ENCODE assay signal across 8 cellular contexts in genomic region chr3:129001101-129001816, GRCh38. TPM values are rescaled to one million over a fixed set of nuclear protein-coding genes. Genes with fewer than 3 reads are reported as not detected.
DNase-seq lines count a peak whose midpoint lies in the region; ATAC-seq and TF ChIP-seq lines count a peak whose summit lies in the region.

A gene with protein sequence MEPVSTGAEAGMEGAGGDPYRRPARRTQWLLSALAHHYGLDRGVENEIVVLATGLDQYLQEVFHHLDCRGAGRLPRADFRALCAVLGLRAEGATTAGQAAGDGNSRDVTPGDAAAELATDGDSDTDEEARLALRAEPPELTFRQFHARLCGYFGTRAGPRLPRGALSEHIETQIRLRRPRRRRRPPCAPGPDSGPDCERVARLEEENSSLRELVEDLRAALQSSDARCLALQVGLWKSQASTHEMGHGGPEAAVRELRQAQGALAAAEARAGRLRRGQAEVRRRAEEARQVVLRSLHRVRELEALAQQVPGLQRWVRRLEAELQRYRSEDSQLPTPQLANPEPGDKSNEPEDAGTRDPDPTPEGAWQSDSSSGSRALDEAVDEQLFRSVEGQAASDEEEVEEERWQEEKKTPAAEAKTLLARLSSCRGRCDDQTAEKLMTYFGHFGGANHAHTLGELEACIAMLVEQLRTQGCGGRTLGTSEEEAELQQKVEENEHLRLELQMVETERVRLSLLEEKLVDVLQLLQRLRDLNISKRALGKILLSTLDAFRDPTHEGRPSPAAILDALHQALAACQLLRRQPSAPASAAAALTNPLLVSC (plus strand): TSS chr3:129001304. CDS start chr3:129001629, 325 bp downstream.

- no peaks in the 10 kb centered on the region for H3K9me3 ChIP-seq in neuron (ENCODE audit: low read length)

- peaks cover 61% of the 10 kb centered on the region for H3K4me1 ChIP-seq in neuron (ENCODE audit: insufficient read depth, low read length)

- peak within 1 kb of the TSS; percentile 69 for H2AFZ ChIP-seq in neuron (ENCODE audit: low read depth, low read length)

- DNase-seq in Daoy (ENCODE audit: low read depth) (peak; percentile 36), fibroblast of mammary gland (ENCODE audit: low read depth) (no peak), C1 segment of cervical spinal cord (lab: John Stamatoyannopoulos, UW) (no peak), HEK293T (ENCODE audit: extremely low spot score) (no peak), T1000 (lab: John Stamatoyannopoulos, UW) (no peak), islet precursor cell (no peak)

- CTCF ChIA-PET in HEK293T (lab: Yijun Ruan, JAX) = no interaction called here

- POLR2A ChIA-PET in HEK293T (lab: Yijun Ruan, JAX) = no interaction called here

- no peaks in the 10 kb centered on the region for H3K27me3 ChIP-seq in neuron (ENCODE audit: insufficient read depth, low read length)

- TF ChIP-seq CTCF in fibroblast of mammary gland (conservative IDR thresholded peaks at IDR 0.05; ENCODE audit: control insufficient read depth, insufficient read depth, low read depth, low read length) = no peak

- H3K36me3 ChIP-seq in neuron (ENCODE audit: insufficient read depth, low read length) = peaks cover 16% of the 10 kb centered on the region

- ATAC-seq in SK-N-SH treated with all-trans-retinoic acid at 6 μM for 48 hours = peak; percentile 30

- H3K4me3 ChIP-seq in fibroblast of mammary gland (ENCODE audit: control insufficient read depth, low read depth, low read length) = peak within 1 kb of the TSS; percentile 3
- peak within 1 kb of the TSS; percentile 89 for H3K4me3 ChIP-seq in neuron (ENCODE audit: low read length)

TF ChIP-seq in SK-N-SH treated with all-trans-retinoic acid at 6 μM for 48 hours, 23 proteins besides CTCF, POLR2A, EP300 and RAD21 (continues in another document):
- TF ChIP-seq, protein P1, sequence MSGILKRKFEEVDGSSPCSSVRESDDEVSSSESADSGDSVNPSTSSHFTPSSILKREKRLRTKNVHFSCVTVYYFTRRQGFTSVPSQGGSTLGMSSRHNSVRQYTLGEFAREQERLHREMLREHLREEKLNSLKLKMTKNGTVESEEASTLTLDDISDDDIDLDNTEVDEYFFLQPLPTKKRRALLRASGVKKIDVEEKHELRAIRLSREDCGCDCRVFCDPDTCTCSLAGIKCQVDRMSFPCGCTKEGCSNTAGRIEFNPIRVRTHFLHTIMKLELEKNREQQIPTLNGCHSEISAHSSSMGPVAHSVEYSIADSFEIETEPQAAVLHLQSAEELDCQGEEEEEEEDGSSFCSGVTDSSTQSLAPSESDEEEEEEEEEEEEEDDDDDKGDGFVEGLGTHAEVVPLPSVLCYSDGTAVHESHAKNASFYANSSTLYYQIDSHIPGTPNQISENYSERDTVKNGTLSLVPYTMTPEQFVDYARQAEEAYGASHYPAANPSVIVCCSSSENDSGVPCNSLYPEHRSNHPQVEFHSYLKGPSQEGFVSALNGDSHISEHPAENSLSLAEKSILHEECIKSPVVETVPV (CRISPR knock-in tag; IDR thresholded peaks at IDR 0.05) = no peak
- TF ChIP-seq TSHZ2 (CRISPR knock-in tag; IDR thresholded peaks at IDR 0.05) (no peak), ARNTL (CRISPR knock-in tag; IDR thresholded peaks at IDR 0.05; ENCODE audit: borderline replicate concordance, low read depth) (no peak), GLIS3 (CRISPR knock-in tag; IDR thresholded peaks at IDR 0.05) (no peak), ZFP30 (CRISPR knock-in tag; IDR thresholded peaks at IDR 0.05) (no peak), ZNF8 (CRISPR knock-in tag; IDR thresholded peaks at IDR 0.05) (no peak), ISL1 (CRISPR knock-in tag; IDR thresholded peaks at IDR 0.05) (no peak), BACH2 (CRISPR knock-in tag; IDR thresholded peaks at IDR 0.05; ENCODE audit: borderline replicate concordance) (no peak), CSDC2 (CRISPR knock-in tag; IDR thresholded peaks at IDR 0.05) (no peak), TCF4 (CRISPR knock-in tag; IDR thresholded peaks at IDR 0.05; ENCODE audit: borderline replicate concordance) (no peak), RARB (CRISPR knock-in tag; IDR thresholded peaks at IDR 0.05) (no peak), ESRRG (CRISPR knock-in tag; IDR thresholded peaks at IDR 0.05) (no peak), TOX (CRISPR knock-in tag; IDR thresholded peaks at IDR 0.05; ENCODE audit: borderline replicate concordance) (no peak)

TF ChIP-seq in HEK293T, 16 proteins besides CTCF, POLR2A, EP300 and RAD21:
- no peak for TF ChIP-seq CTBP1 (IDR thresholded peaks at IDR 0.05; ENCODE audit: borderline replicate concordance)

RNA-seq across cellular contexts. Expression of the gene that starts here (rescaled TPM):
- total RNA-seq in Daoy (2014; rRNA removed; shearing (Covaris generic)) = not detected in 2 replicates

Comparison
In these comparisons a context has a peak if more than half of its experiments do, and no peak if none do; other contexts are left out.
1. Peak in DNase-seq in Daoy; RNA of the gene not detected or under 1 TPM.